ENCODE assay signal across 11 cellular contexts in the genomic region with DNA sequence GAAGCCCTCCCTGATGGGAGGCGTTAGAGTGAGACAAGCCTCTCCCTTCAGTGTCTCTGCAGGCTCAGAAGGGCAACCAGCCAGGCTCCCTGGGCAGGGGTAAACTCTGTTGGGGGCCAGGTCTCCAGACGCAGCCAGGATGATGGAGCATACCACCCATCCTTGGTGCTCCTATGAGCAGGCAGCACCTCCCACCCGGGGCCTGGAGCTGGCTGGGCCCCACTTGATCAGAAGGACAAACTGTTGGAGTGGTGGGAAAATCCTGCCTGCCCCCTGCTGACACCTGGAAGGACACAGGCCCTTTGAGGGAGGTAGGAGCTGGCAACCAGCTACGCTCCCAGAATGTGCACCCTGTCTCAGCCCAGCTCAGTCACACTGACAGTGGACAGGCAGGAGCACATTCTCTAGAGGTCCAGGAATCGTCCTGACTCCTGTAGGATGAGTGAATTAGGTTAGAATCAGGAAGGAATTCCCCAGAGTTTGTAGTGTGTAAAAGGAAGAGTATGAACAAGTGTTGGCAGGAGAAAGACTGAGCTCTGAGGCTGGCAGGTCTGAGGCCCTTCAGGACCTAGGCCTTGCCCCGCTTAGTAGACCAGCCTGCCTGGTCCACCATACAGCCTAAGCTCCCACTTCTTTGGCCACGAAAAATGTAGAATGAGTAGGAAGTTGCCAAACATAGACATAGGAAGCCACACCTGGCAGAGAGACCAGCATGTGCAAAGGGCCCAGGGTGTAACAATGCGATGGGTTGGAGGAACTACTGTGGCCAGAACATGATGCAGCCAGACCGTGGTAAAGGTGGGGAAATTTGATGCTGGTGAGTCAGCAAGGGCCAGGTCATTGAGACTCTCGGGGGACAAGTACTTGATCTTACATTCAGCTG. TPM values are rescaled to one million over a fixed set of nuclear protein-coding genes. Genes with fewer than 3 reads are reported as not detected.
A peak's percentile ranks its signal among the peaks of the same experiment; 100 is the strongest.
DNase-seq lines count a peak whose midpoint lies in the region; ATAC-seq and TF ChIP-seq lines count a peak whose summit lies in the region.
"Had no signal": no experiment of that assay in that cellular context is flagged by ENCODE, and none has a peak within 500 bp of the region (broad histone marks: within the 10 kb centered on the region; RNA-seq: fewer than 3 reads in every experiment).

No MANE protein-coding gene starts in this region.

- H3K27ac ChIP-seq in lower lobe of right lung, result peak overlapping the region; percentile 27
- H3K27ac ChIP-seq in testis, result peak overlapping the region in 1 of 2 donors; percentile 63

- no peaks in the 10 kb centered on the region for H3K9me3 Mint-ChIP-seq in activated T-cell treated with anti-CD3 and anti-CD28 coated beads, Interleukin-2, amount 50 U/mL, for 72 hours
- H3K9me3 Mint-ChIP-seq in type B pancreatic cell, result no peaks in the 10 kb centered on the region
- H3K9me3 Mint-ChIP-seq in effector memory CD8-positive, alpha-beta T cell, result no peaks in the 10 kb centered on the region

- H3K4me3 Mint-ChIP-seq in activated T-cell treated with anti-CD3 and anti-CD28 coated beads, Interleukin-2, amount 50 U/mL, for 72 hours, result no peak overlapping the region
- H3K4me3 Mint-ChIP-seq in type B pancreatic cell, result peak overlapping the region; percentile 54
- no peak overlapping the region for H3K4me3 Mint-ChIP-seq in effector memory CD8-positive, alpha-beta T cell
- H3K4me3 Mint-ChIP-seq: activated CD4-positive, alpha-beta T cell treated with anti-CD3 and anti-CD28 coated beads for 36 hours had no signal

- H3K4me1 ChIP-seq in adipocyte (ENCODE audit: control insufficient read depth, insufficient read depth, low read length) (peaks cover 76% of the 10 kb centered on the region), lower lobe of right lung (peaks cover 70% of the 10 kb centered on the region), testis (peaks cover 64% of the 10 kb centered on the region)

- 49 to 65% methylated on average over 8 to 10 of the region's 10 CpGs for WGBS in testis, 2 donors

- H3K4me3 ChIP-seq in adipocyte (ENCODE audit: low read length), result no peak overlapping the region
- no peak overlapping the region for H3K4me3 ChIP-seq in lower lobe of right lung
- no peak overlapping the region for H3K4me3 ChIP-seq in testis
- H3K4me3 ChIP-seq: dorsolateral prefrontal cortex had no signal

- TF ChIP-seq POLR2A in testis (IDR thresholded peaks at IDR 0.05), result no peak

- no peak overlapping the region for H3K9ac ChIP-seq in adipocyte (ENCODE audit: low read length)

- no peaks in the 10 kb centered on the region for H3K27me3 ChIP-seq in adipocyte (replicated peaks; ENCODE audit: control insufficient read depth, insufficient read depth, low read length)
- H3K27me3 ChIP-seq in lower lobe of right lung (ENCODE audit: low read depth), result no peaks in the 10 kb centered on the region
- H3K27me3 ChIP-seq in testis, result no peaks in the 10 kb centered on the region
- H3K27me3 ChIP-seq: dorsolateral prefrontal cortex had no signal

- no peaks in the 10 kb centered on the region for H3K36me3 Mint-ChIP-seq in activated T-cell treated with anti-CD3 and anti-CD28 coated beads, Interleukin-2, amount 50 U/mL, for 72 hours (ENCODE audit: insufficient read depth in 2 of 2)
- H3K36me3 Mint-ChIP-seq in type B pancreatic cell, result peaks cover 10% of the 10 kb centered on the region
- H3K36me3 Mint-ChIP-seq in effector memory CD8-positive, alpha-beta T cell (ENCODE audit: insufficient read depth), result no peaks in the 10 kb centered on the region

- H3K4me1 Mint-ChIP-seq in activated T-cell treated with anti-CD3 and anti-CD28 coated beads, Interleukin-2, amount 50 U/mL, for 72 hours (ENCODE audit: low read depth), result no peaks in the 10 kb centered on the region
- H3K4me1 Mint-ChIP-seq in type B pancreatic cell (ENCODE audit: unreplicated experiment), result peaks cover 77% of the 10 kb centered on the region
- H3K4me1 Mint-ChIP-seq in effector memory CD8-positive, alpha-beta T cell (ENCODE audit: low read depth in 2 of 2), result no peaks in the 10 kb centered on the region

- no peaks in the 10 kb centered on the region for H3K9me3 ChIP-seq in adipocyte (ENCODE audit: control insufficient read depth, low read length)
- no peaks in the 10 kb centered on the region for H3K9me3 ChIP-seq in lower lobe of right lung
- H3K9me3 ChIP-seq in testis, result no peaks in the 10 kb centered on the region

- H3K27me3 Mint-ChIP-seq in activated T-cell treated with anti-CD3 and anti-CD28 coated beads, Interleukin-2, amount 50 U/mL, for 72 hours (ENCODE audit: low read depth), result no peaks in the 10 kb centered on the region
- H3K27me3 Mint-ChIP-seq in type B pancreatic cell, result no peaks in the 10 kb centered on the region
- H3K27me3 Mint-ChIP-seq in effector memory CD8-positive, alpha-beta T cell, result no peaks in the 10 kb centered on the region
- H3K27me3 Mint-ChIP-seq: activated CD4-positive, alpha-beta T cell treated with anti-CD3 and anti-CD28 coated beads for 36 hours had no signal

- ATAC-seq in activated T-cell treated with anti-CD3 and anti-CD28 coated beads, Interleukin-2, amount 50 U/mL, for 72 hours (replicated peaks in 1 of 2), result peak; percentile 76 to 79
- peak in 1 of 2 donors; percentile 4 for ATAC-seq in lower lobe of right lung
- no peak for ATAC-seq in effector memory CD8-positive, alpha-beta T cell (replicated peaks)
- ATAC-seq: activated CD4-positive, alpha-beta T cell treated with anti-CD3 and anti-CD28 coated beads for 36 hours had no signal

- intact Hi-C loops in lower lobe of right lung (cut with DNase I), result no loop called here
- intact Hi-C loops in testis (cut with DNase I; ENCODE audit: low total_unique reads), result no loop called here

- DNase-seq in activated T-cell treated with anti-CD3 and anti-CD28 coated beads, Interleukin-2, amount 50 U/mL, for 72 hours, result peak in 1 of 2 donors; percentile 17
- no peak for DNase-seq in activated T-cell treated with anti-CD3 and anti-CD28 coated beads for 4 hours
- DNase-seq in adipocyte (ENCODE audit: low read depth), result peak; percentile 49
- DNase-seq in lower lobe of right lung, result no peak
- DNase-seq in type B pancreatic cell (ENCODE audit: extremely low spot score, unreplicated experiment), result no peak
- DNase-seq in activated CD4-positive, alpha-beta T cell treated with anti-CD3 and anti-CD28 coated beads for 1 hour, result no peak
- no peak for DNase-seq in effector memory CD8-positive, alpha-beta T cell
- DNase-seq in testis, result no peak
- DNase-seq: activated CD4-positive, alpha-beta T cell treated with anti-CD3 and anti-CD28 coated beads for 36 hours; dorsolateral prefrontal cortex; NCI-H524 treated with DMSO at 0.1 percent for 48 hours had no signal

- H3K36me3 ChIP-seq in adipocyte (ENCODE audit: control insufficient read depth, insufficient read depth, low read length, severe bottlenecking) (no peaks in the 10 kb centered on the region), lower lobe of right lung (no peaks in the 10 kb centered on the region), testis (ENCODE audit: low read depth, missing control alignments) (no peaks in the 10 kb centered on the region)

- H3K27ac Mint-ChIP-seq in activated T-cell treated with anti-CD3 and anti-CD28 coated beads, Interleukin-2, amount 50 U/mL, for 72 hours, result no peak overlapping the region
- H3K27ac Mint-ChIP-seq in type B pancreatic cell, result peak overlapping the region; percentile 49
- H3K27ac Mint-ChIP-seq in effector memory CD8-positive, alpha-beta T cell, result no peak overlapping the region
- H3K27ac Mint-ChIP-seq: activated CD4-positive, alpha-beta T cell treated with anti-CD3 and anti-CD28 coated beads for 36 hours had no signal

- TF ChIP-seq CTCF in lower lobe of right lung (IDR thresholded peaks at IDR 0.05), result no peak
- TF ChIP-seq CTCF in type B pancreatic cell (conservative IDR thresholded peaks at IDR 0.05), result no peak
- no peak for TF ChIP-seq CTCF in testis (IDR thresholded peaks at IDR 0.05)

RNA-seq across cellular contexts. Expression of a gene that starts 19.1 kb away (rescaled TPM):
- total RNA-seq in activated T-cell treated with anti-CD3 and anti-CD28 coated beads, Interleukin-2, amount 50 U/mL, for 72 hours, result under 1 TPM; 0.05 to 0.07 TPM
- total RNA-seq in lower lobe of right lung (56.5 TPM), type B pancreatic cell (ENCODE audit: low replicate concordance) (29.2 and 69.7 TPM in 2 replicates), testis (10 to 100 TPM; 50.1 to 58.5 TPM)
- polyA plus RNA-seq in testis (ENCODE audit: insufficient read depth, low read depth, low replicate concordance), result 29.4 TPM

RNA-seq across cellular contexts. Expression of a gene that starts 49.0 kb away (rescaled TPM):
- total RNA-seq in activated T-cell treated with anti-CD3 and anti-CD28 coated beads, Interleukin-2, amount 50 U/mL, for 72 hours, result 10 to 100 TPM; 17.3 to 19.6 TPM
- total RNA-seq in lower lobe of right lung (15.4 TPM), type B pancreatic cell (ENCODE audit: low replicate concordance) (2.9 and 8.5 TPM in 2 replicates), testis (1 to 10 TPM; 8.4 to 8.6 TPM)
- polyA plus RNA-seq in testis (ENCODE audit: insufficient read depth, low read depth, low replicate concordance), result 6.2 TPM

RNA-seq across cellular contexts. Expression of a gene that starts 55.0 kb away (rescaled TPM):
- not detected for total RNA-seq in activated T-cell treated with anti-CD3 and anti-CD28 coated beads, Interleukin-2, amount 50 U/mL, for 72 hours
- total RNA-seq in lower lobe of right lung, result 3.6 TPM
- total RNA-seq in type B pancreatic cell (ENCODE audit: low replicate concordance), result 3.0 and 14.8 TPM in 2 replicates
- total RNA-seq in testis, result under 1 TPM; 0.25 to 0.47 TPM
- polyA plus RNA-seq in testis (ENCODE audit: insufficient read depth, low read depth, low replicate concordance), result 2.7 TPM
- total RNA-seq: activated CD4-positive, alpha-beta T cell treated with anti-CD3 and anti-CD28 coated beads for 36 hours had no signal

Comparison
In these comparisons a context has a peak if more than half of its experiments do, and no peak if none do; other contexts are left out.
1. RNA of a gene that starts 19.1 kb away (total RNA-seq): 29.2 to 69.7 TPM in type B pancreatic cell, 50.1 to 58.5 TPM in testis and 56.5 TPM in lower lobe of right lung (single experiment); 0.05 to 0.07 TPM in activated T-cell treated with anti-CD3 and anti-CD28 coated beads, Interleukin-2, amount 50 U/mL, for 72 hours; every median in the first group is over 10 times any median in the second.